ENCODE assay signal across 18 cellular contexts in genomic region chr15:37165420-37165819, GRCh38.
DNase-seq lines count a peak whose midpoint lies in the region; ATAC-seq and TF ChIP-seq lines count a peak whose summit lies in the region.
"Had no signal": no experiment of that assay in that cellular context is flagged by ENCODE, and none has a peak within 500 bp of the region (broad histone marks: within the 10 kb centered on the region; RNA-seq: fewer than 3 reads in every experiment).

No MANE protein-coding gene starts in this region.

- TF ChIP-seq CTCF in right atrium auricular region (IDR thresholded peaks at IDR 0.05) (peak in 1 of 2 donors; percentile 23), heart right ventricle (IDR thresholded peaks at IDR 0.05) (peak in 4 of 9 donors; percentile 10 to 36 (median 32))

- DNase-seq in Right ventricle myocardium inferior (ENCODE audit: missing footprints) (no peak), right atrium auricular region (ENCODE audit: low spot score) (no peak), heart right ventricle (peak in 1 of 2 donors; percentile 6), left ventricle myocardium superior (no peak), NCI-H1105 (lab: John Stamatoyannopoulos, UW) (no peak), HAP-1 (ENCODE audit: low spot score in 2 of 2) (no peak)
- DNase-seq in activated CD4-positive, alpha-beta memory T cell treated with anti-CD3 and anti-CD28 coated beads, Interleukin-2, amount 10 ng/mL, durations not matched to agents 7 days and 5 days, result no peak
- DNase-seq: Caco-2; CD4-positive, CD25-positive, alpha-beta regulatory T cell; CD8-positive, alpha-beta T cell; DMS153; DND-41; H7 had no signal

- no peaks in the 10 kb centered on the region for H3K4me1 ChIP-seq in right atrium auricular region
- H3K4me1 ChIP-seq in heart right ventricle, result peaks cover 0 to 2% (median 0%) of the 10 kb centered on the region in 9 donors
- no peaks in the 10 kb centered on the region for H3K4me1 ChIP-seq in HAP-1
- H3K4me1 ChIP-seq: BLaER1, Caco-2 had no signal

- in situ Hi-C loops in HAP-1 (cut with MboI; ENCODE audit: low sequenced_read_pairs), result no loop called here

- peaks cover 3% of the 10 kb centered on the region for H3K9me3 Mint-ChIP-seq in activated CD4-positive, alpha-beta memory T cell treated with anti-CD3 and anti-CD28 coated beads, Interleukin-2, amount 10 ng/mL, durations not matched to agents 7 days and 5 days
- H3K9me3 Mint-ChIP-seq: CD4-positive, CD25-positive, alpha-beta regulatory T cell; CD8-positive, alpha-beta T cell had no signal

- H3K4me3 Mint-ChIP-seq in activated CD4-positive, alpha-beta memory T cell treated with anti-CD3 and anti-CD28 coated beads, Interleukin-2, amount 10 ng/mL, durations not matched to agents 7 days and 5 days, result no peak overlapping the region
- H3K4me3 Mint-ChIP-seq: B cell; CD4-positive, CD25-positive, alpha-beta regulatory T cell; CD8-positive, alpha-beta T cell had no signal

- ATAC-seq in Right ventricle myocardium inferior, result peak; percentile 92
- peak; percentile 63 to 93 (median 88) for ATAC-seq in heart right ventricle
- peak; percentile 98 for ATAC-seq in left ventricle myocardium superior
- ATAC-seq: CD8-positive, alpha-beta T cell; HCT116 had no signal

- H3K27ac ChIP-seq in right atrium auricular region (no peak overlapping the region), heart right ventricle (no peak overlapping the region)
- H3K27ac ChIP-seq: 22Rv1, BLaER1, C4-2B had no signal

- POLR2A ChIA-PET in activated CD4-positive, alpha-beta memory T cell treated with anti-CD3 and anti-CD28 coated beads, Interleukin-2, amount 10 ng/mL, durations not matched to agents 7 days and 5 days (lab: Charles Lee), result no interaction called here

- intact Hi-C loops in Right ventricle myocardium inferior (cut with DNase I) (no loop called here), heart right ventricle (cut with DNase I) (no loop called here), left ventricle myocardium superior (cut with micrococcal nuclease) (no loop called here)

- H3K4me1 Mint-ChIP-seq in activated CD4-positive, alpha-beta memory T cell treated with anti-CD3 and anti-CD28 coated beads, Interleukin-2, amount 10 ng/mL, durations not matched to agents 7 days and 5 days, result no peaks in the 10 kb centered on the region
- H3K4me1 Mint-ChIP-seq: B cell; CD4-positive, CD25-positive, alpha-beta regulatory T cell had no signal

- H3K27me3 Mint-ChIP-seq in activated CD4-positive, alpha-beta memory T cell treated with anti-CD3 and anti-CD28 coated beads, Interleukin-2, amount 10 ng/mL, durations not matched to agents 7 days and 5 days, result no peaks in the 10 kb centered on the region
- H3K27me3 Mint-ChIP-seq: B cell; CD4-positive, CD25-positive, alpha-beta regulatory T cell had no signal

- H3K36me3 Mint-ChIP-seq in activated CD4-positive, alpha-beta memory T cell treated with anti-CD3 and anti-CD28 coated beads, Interleukin-2, amount 10 ng/mL, durations not matched to agents 7 days and 5 days (ENCODE audit: low read depth), result no peaks in the 10 kb centered on the region
- H3K36me3 Mint-ChIP-seq: CD4-positive, CD25-positive, alpha-beta regulatory T cell; CD8-positive, alpha-beta T cell had no signal

- H3K27ac Mint-ChIP-seq in activated CD4-positive, alpha-beta memory T cell treated with anti-CD3 and anti-CD28 coated beads, Interleukin-2, amount 10 ng/mL, durations not matched to agents 7 days and 5 days, result no peak overlapping the region
- H3K27ac Mint-ChIP-seq: B cell; CD4-positive, CD25-positive, alpha-beta regulatory T cell; CD8-positive, alpha-beta T cell had no signal

- H3K4me3 ChIP-seq in right atrium auricular region, result no peak overlapping the region
- no peak overlapping the region for H3K4me3 ChIP-seq in heart right ventricle
- no peak overlapping the region for H3K4me3 ChIP-seq in HAP-1
- H3K4me3 ChIP-seq: BLaER1 had no signal

- WGBS in heart right ventricle, 2 donors, result 53 to 60% methylated on average over 3 of the region's 3 CpGs

- H3K27me3 ChIP-seq in right atrium auricular region, result no peaks in the 10 kb centered on the region
- no peaks in the 10 kb centered on the region for H3K27me3 ChIP-seq in heart right ventricle
- H3K27me3 ChIP-seq in HAP-1 (ENCODE audit: low read depth), result no peaks in the 10 kb centered on the region
- H3K27me3 ChIP-seq: BLaER1 had no signal

- CTCF ChIA-PET in activated CD4-positive, alpha-beta memory T cell treated with anti-CD3 and anti-CD28 coated beads, Interleukin-2, amount 10 ng/mL, durations not matched to agents 7 days and 5 days (lab: Charles Lee), result no interaction called here

- H3K36me3 ChIP-seq in right atrium auricular region, result no peaks in the 10 kb centered on the region
- H3K36me3 ChIP-seq in heart right ventricle, result no peaks in the 10 kb centered on the region
- H3K36me3 ChIP-seq in HAP-1 (replicated peaks), result no peaks in the 10 kb centered on the region
- H3K36me3 ChIP-seq: BLaER1 had no signal

- H3K9me3 ChIP-seq in right atrium auricular region, result no peaks in the 10 kb centered on the region
- H3K9me3 ChIP-seq in heart right ventricle, result peaks cover 0 to 4% (median 0%) of the 10 kb centered on the region in 11 donors
- H3K9me3 ChIP-seq in HAP-1, result no peaks in the 10 kb centered on the region
- H3K9me3 ChIP-seq: BLaER1, Caco-2 had no signal
